ENCODE assay signal across 12 cellular contexts in the genomic region with DNA sequence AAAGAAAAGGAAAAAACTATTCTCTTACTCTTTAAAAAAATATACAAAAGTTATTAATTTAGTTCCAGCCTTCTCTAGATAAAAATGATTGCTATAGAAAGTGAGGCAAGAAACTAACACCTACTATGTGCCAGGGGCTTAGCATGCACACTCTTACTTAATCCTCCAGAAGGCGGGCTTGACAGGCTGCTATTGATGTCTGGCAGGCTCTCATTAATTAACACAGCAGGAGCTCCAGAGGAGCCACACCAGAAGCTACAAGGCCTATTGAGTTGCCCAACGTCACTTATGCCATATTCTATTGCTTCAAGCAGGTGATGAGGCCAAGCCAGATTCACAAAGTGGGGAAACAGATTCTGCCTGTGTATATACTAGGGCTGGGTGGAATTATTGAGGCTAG. TPM values are rescaled to one million over a fixed set of nuclear protein-coding genes. Genes with fewer than 3 reads are reported as not detected.
DNase-seq lines count a peak whose midpoint lies in the region; ATAC-seq, FAIRE-seq and TF ChIP-seq lines count a peak whose summit lies in the region.
"Had no signal": no experiment of that assay in that cellular context is flagged by ENCODE, and none has a peak within 500 bp of the region (broad histone marks: within the 10 kb centered on the region; RNA-seq: fewer than 3 reads in every experiment).

No MANE protein-coding gene starts in this region.

- no peaks in the 10 kb centered on the region for H3K79me2 ChIP-seq in K562 (ENCODE audit: control insufficient read depth, insufficient read depth, low read length)

- no peak for TF ChIP-seq EP300 in K562 (IDR thresholded peaks at IDR 0.05; ENCODE audit: low read length)

- intact Hi-C loops in K562 (cut with micrococcal nuclease), result loop anchor here (10.0 kb wide), 1 partner anchor 149 kb away; no protein-coding TSS in a partner anchor

- peaks cover 6 to 9% of the 10 kb centered on the region in 2 experiments; a peak in 4 of 5 replicates for H3K4me1 ChIP-seq in K562 (replicated peaks in 1 of 2; ENCODE audit: control insufficient read depth in 2 of 2, insufficient read depth in 2 of 2, low read length in 2 of 2)

- no peaks in the 10 kb centered on the region for H3K9me1 ChIP-seq in K562 (ENCODE audit: control insufficient read depth, insufficient read depth, low read length)

- H3K4me1 Mint-ChIP-seq in nephron, result peaks cover 35% of the 10 kb centered on the region

- no peak overlapping the region for H3K27ac ChIP-seq in K562 (ENCODE audit: extremely low read depth, low read depth, low read length)
- H3K27ac ChIP-seq: adrenal gland had no signal

- no peak overlapping the region for H2AFZ ChIP-seq in K562 (ENCODE audit: low read depth, low read length)

- BruUV-seq in K562 (replicated peaks; lab: Mats Ljungman, UMichigan), result no TSS peak

- H4K20me1 ChIP-seq in K562 (replicated peaks; ENCODE audit: control insufficient read depth, insufficient read depth, low read length), result no peaks in the 10 kb centered on the region

- WGBS in K562 (ENCODE audit: insufficient coverage, low coverage, missing lambda C conversion rate), result 29% methylated on average over 2 of the region's 2 CpGs

- no peak for TF ChIP-seq RAD21 in K562 (CRISPR knock-in tag; conservative IDR thresholded peaks at IDR 0.05 in 1 of 2, IDR thresholded peaks at IDR 0.05 in 1 of 2)

- H3K4me2 ChIP-seq in K562 (ENCODE audit: insufficient read depth, low read length), result no peak overlapping the region

- no peaks in the 10 kb centered on the region for H3K9me3 Mint-ChIP-seq in nephron
- H3K9me3 Mint-ChIP-seq: memory B cell had no signal

- POLR2A ChIA-PET in K562 (lab: Yijun Ruan, JAX), result interaction anchor here (0.7 to 1.1 kb wide), 2 partner anchors 10 to 100 kb away, joined by 3 to 4 read pairs; no protein-coding TSS in a partner anchor

- no peak for TF ChIP-seq POLR2A in K562 (conservative IDR thresholded peaks at IDR 0.05)

- H3K9me3 ChIP-seq in K562 (replicated peaks; ENCODE audit: control insufficient read depth, insufficient read depth, low read depth, low read length), result no peaks in the 10 kb centered on the region
- H3K9me3 ChIP-seq: adrenal gland had no signal

- H3K36me3 ChIP-seq in K562 (ENCODE audit: control insufficient read depth, insufficient read depth, low read length), result no peaks in the 10 kb centered on the region
- H3K36me3 ChIP-seq: adrenal gland had no signal

- no peak for ATAC-seq in K562

- H3K27ac Mint-ChIP-seq in nephron, result peak overlapping the region; percentile 22 to 97 (median 82)

- H3K9ac ChIP-seq in K562 (ENCODE audit: insufficient read depth in 1 of 2, low read depth in 2 of 2, low read length in 2 of 2), result no peak overlapping the region

- H3K4me3 ChIP-seq in K562, result no peak overlapping the region
- H3K4me3 ChIP-seq: adrenal gland had no signal

- H3K4me3 Mint-ChIP-seq in nephron, result no peak overlapping the region

- TF ChIP-seq CTCF in K562 (IDR thresholded peaks at IDR 0.05 in 2 of 3, conservative IDR thresholded peaks at IDR 0.05 in 1 of 3; ENCODE audit: insufficient read depth in 2 of 3, low read depth in 1 of 3, low read length in 3 of 3) (no peak), nephron (IDR thresholded peaks at IDR 0.05; ENCODE audit: unreplicated experiment in 3 of 3) (no peak)

- DNase-seq in COLO668 (lab: John Stamatoyannopoulos, UW; ENCODE audit: unreplicated experiment) (peak; percentile 18), NCI-H2081 (lab: John Stamatoyannopoulos, UW) (peak; percentile 82 to 96), K562 (ENCODE audit: extremely low read depth in 1 of 4, low spot score in 3 of 4) (no peak), COLO829 (ENCODE audit: low spot score) (no peak), SW 1271 (lab: John Stamatoyannopoulos, UW) (no peak)
- no peak for DNase-seq in stimulated activated CD4-positive, alpha-beta T cell treated with anti-CD3 and anti-CD28 coated beads, Interleukin-1b, Interleukin-23, amount 100 ng/mL, for 48 hours
- DNase-seq in stimulated activated CD4-positive, alpha-beta T cell treated with anti-CD3 and anti-CD28 coated beads, Interleukin-2, amount 100 ng/mL, for 24 hours, result no peak
- DNase-seq: activated CD4-positive, alpha-beta T cell treated with anti-CD3 and anti-CD28 coated beads for 4 hours; adrenal gland; stimulated activated CD4-positive, alpha-beta T cell treated with anti-CD3 and anti-CD28 coated beads, Interleukin-12 subunit alpha, Interleukin-12 subunit beta, amount 100 ng/mL, for 4 hours had no signal

- H3K27me3 ChIP-seq in K562 (ENCODE audit: control insufficient read depth in 2 of 2, insufficient read depth in 2 of 2, low read length in 2 of 2), result no peaks in the 10 kb centered on the region; a peak in 2 of 5 replicates
- H3K27me3 ChIP-seq: adrenal gland had no signal

- CTCF ChIA-PET in K562 (lab: Yijun Ruan, JAX; ENCODE audit: low intra/inter-chr PET ratio), result no interaction called here

- no peak for FAIRE-seq in K562 (lab: Jason Lieb, UNC)

- in situ Hi-C loops in K562 (cut with MboI), result no loop called here

- H3K27me3 Mint-ChIP-seq in nephron (ENCODE audit: low read depth), result peaks cover 6% of the 10 kb centered on the region
- H3K27me3 Mint-ChIP-seq: memory B cell had no signal

- H3K36me3 Mint-ChIP-seq in nephron (ENCODE audit: low read depth), result no peaks in the 10 kb centered on the region
- H3K36me3 Mint-ChIP-seq: memory B cell had no signal

TF ChIP-seq in K562, 482 proteins besides CTCF, POLR2A, EP300 and RAD21:
- TF ChIP-seq ZKSCAN1 (IDR thresholded peaks at IDR 0.05; ENCODE audit: low read depth, low read length), result 0 out of 2 replicates have a peak, but pooled peaks have one; percentile 57
- TF ChIP-seq SMAD2 (IDR thresholded peaks at IDR 0.05; ENCODE audit: low read depth, low read length), result no peak
TF ChIP-seq in K562: peak in this region for 1.

RNA-seq across cellular contexts. Expression of gene CLINT1, which starts 54.6 kb away (rescaled TPM):
- total RNA-seq in K562 (2011; cell fraction: chromatin; rRNA removed; ENCODE audit: low replicate concordance), result 50.5 and 114 TPM in 2 replicates
- 35.4 and 43.6 TPM in 2 replicates for total RNA-seq in K562 (2011; cell fraction: nucleolus; rRNA removed)
- 53.7 and 70.5 TPM in 2 replicates for total RNA-seq in K562 (2011; cell fraction: nucleoplasm; rRNA removed)
- total RNA-seq in K562 (2014; rRNA removed), result 47.5 and 62.6 TPM in 2 replicates
- total RNA-seq in K562 (2014; rRNA removed; fragmentation: Illumina TruSeq; extraction: Trizol), result 72.9 and 76.9 TPM in 2 replicates
- total RNA-seq in K562 (2015; rRNA removed; fragmentation: Illumina TruSeq; extraction: Trizol), result 66.7 and 71.4 TPM in 2 replicates
- total RNA-seq in K562 (2021), result 70.4 and 73.2 TPM in 2 replicates
- polyA plus RNA-seq in K562 (2011; rRNA removed), result 125 and 162 TPM in 2 replicates
- polyA plus RNA-seq in K562 (2011; cell fraction: cytosol; rRNA removed), result 198 and 220 TPM in 2 replicates
- 189 and 225 TPM in 2 replicates for polyA plus RNA-seq in K562 (2011; cell fraction: nucleus; rRNA removed)
- 65.5 and 75.7 TPM in 2 replicates for polyA plus RNA-seq in K562 (2012)
- 104 and 120 TPM in 2 replicates for polyA plus RNA-seq in K562 (2014; fragmentation: Illumina TruSeq; extraction: Trizol)
- 10 to 100 TPM; 23.6 to 24.5 TPM for polyA plus RNA-seq in K562 (2014; fragmentation: Nextera tagmentation; extraction: Ambion mirVana)
- 69.5 and 78.9 TPM in 2 replicates for polyA plus RNA-seq in K562 (2014; rRNA removed)
- 178 and 195 TPM in 2 replicates for polyA minus RNA-seq in K562 (2011; rRNA and poly(A)+ RNA removed)
- 78.4 and 91.4 TPM in 2 replicates for polyA minus RNA-seq in K562 (2011; cell fraction: cytosol; rRNA and poly(A)+ RNA removed)
- 36.9 and 68.3 TPM in 2 replicates for polyA minus RNA-seq in K562 (2011; cell fraction: nucleus; rRNA and poly(A)+ RNA removed)

Comparison
In these comparisons a context has a peak if more than half of its experiments do, and no peak if none do; other contexts are left out.
1. DNase-seq: peak in COLO668 (single experiment) and NCI-H2081 (2 of 2); none in K562 (0 of 4), stimulated activated CD4-positive, alpha-beta T cell treated with anti-CD3 and anti-CD28 coated beads, Interleukin-1b, Interleukin-23, amount 100 ng/mL, for 48 hours (single experiment), stimulated activated CD4-positive, alpha-beta T cell treated with anti-CD3 and anti-CD28 coated beads, Interleukin-2, amount 100 ng/mL, for 24 hours (0 of 2), COLO829 (single experiment) and SW 1271 (0 of 2).